Comparison of ENCODE assay signal across 19 cellular contexts in the genomic region with DNA sequence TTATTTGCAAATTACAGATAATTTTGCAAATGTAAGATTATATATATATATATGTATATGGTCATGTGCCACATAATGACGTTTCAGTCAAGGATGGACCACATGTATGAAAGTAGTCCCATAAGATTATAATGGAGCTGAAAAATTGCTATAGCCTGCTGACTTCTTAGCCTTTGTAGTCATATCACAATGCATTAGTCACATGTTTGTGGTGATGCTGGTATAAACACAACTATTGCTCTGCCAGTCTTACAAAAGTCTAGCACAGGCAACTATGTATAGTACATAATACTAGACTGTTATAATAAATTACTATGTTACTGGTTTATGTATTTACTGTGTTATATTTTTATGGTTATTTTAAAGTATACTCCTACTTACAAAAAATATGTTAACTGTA.
A peak's percentile ranks its signal among the peaks of the same experiment; 100 is the strongest.
DNase-seq lines count a peak whose midpoint lies in the region; ATAC-seq lines count a peak whose summit lies in the region.
"Had no signal": no experiment of that assay in that cellular context is flagged by ENCODE, and none has a peak within 500 bp of the region (broad histone marks: within the 10 kb centered on the region; RNA-seq: fewer than 3 reads in every experiment).

No MANE protein-coding gene starts in this region.

- peak; percentile 54 for DNase-seq in H4 (ENCODE audit: low spot score)
- peak; percentile 16 for DNase-seq in astrocyte of the hippocampus (ENCODE audit: low read depth, low spot score)
- peak; percentile 22 for DNase-seq in fibroblast of peridontal ligament (ENCODE audit: extremely low read depth)
- no peak for DNase-seq in substantia nigra (lab: John Stamatoyannopoulos, UW)
- no peak for DNase-seq in NCI-H345 (lab: John Stamatoyannopoulos, UW)
- DNase-seq in activated effector memory CD4-positive, alpha-beta T cell treated with Interleukin-2 at 50 U/mL for 16 hours = no peak
- DNase-seq: DMS53, GF-D8, KBM-7, NCI-H1105 treated with DMSO at 0.1 percent for 48 hours, NCI-H2029 treated with DMSO at 0.1 percent for 48 hours, NCI-H2171 treated with DMSO at 0.1 percent for 48 hours, NCI-H446 treated with DMSO at 0.1 percent for 48 hours, NCI-H526 treated with DMSO at 0.1 percent for 48 hours, OCI-M1, SHP77, SW 1271 had no signal

- peak overlapping the region; percentile 93 for H3K27ac ChIP-seq in substantia nigra (ENCODE audit: low read depth, low read length, poor library complexity, severe bottlenecking)
- H3K27ac ChIP-seq: SK-N-MC had no signal

- ATAC-seq in GM18870 (IDR thresholded peaks at IDR 0.05; ENCODE audit: unreplicated experiment) = no peak

Comparison
In these comparisons a context has a peak if more than half of its experiments do, and no peak if none do; other contexts are left out.
1. DNase-seq: peak in H4 (single experiment), astrocyte of the hippocampus (single experiment) and fibroblast of peridontal ligament (single experiment); none in substantia nigra (0 of 49), NCI-H345 (single experiment) and activated effector memory CD4-positive, alpha-beta T cell treated with Interleukin-2 at 50 U/mL for 16 hours (single experiment).